15 cellular contexts compared by ENCODE assay signal in genomic region chr22:23280356-23281052, GRCh38.
DNase-seq lines count a peak whose midpoint lies in the region; ATAC-seq and TF ChIP-seq lines count a peak whose summit lies in the region.
"Had no signal": no experiment of that assay in that cellular context is flagged by ENCODE, and none has a peak within 500 bp of the region (broad histone marks: within the 10 kb centered on the region; RNA-seq: fewer than 3 reads in every experiment).

No MANE protein-coding gene starts in this region.

- no peak overlapping the region for H3K4me3 Mint-ChIP-seq in natural killer cell
- H3K4me3 Mint-ChIP-seq: HFFc6, nephron had no signal

- peak overlapping the region in 3 of 11 experiments; percentile 20 to 45 (median 34); a peak in 1 of 22 replicates for H3K27ac ChIP-seq in BLaER1 treated with 17β-estradiol and CSF1 and Interleukin-3, amounts not matched to agents 10 nM and 100 nM
- H3K27ac ChIP-seq in OCI-LY1 (ENCODE audit: low read depth, low read length, poor library complexity, severe bottlenecking) (peak overlapping the region; percentile 87), coronary artery (peak overlapping the region; percentile 81 to 92), right lobe of liver (no peak overlapping the region)

- H3F3A ChIP-seq in OCI-LY1 (ENCODE audit: insufficient read depth, low read length), result no peaks in the 10 kb centered on the region

- H3K4me1 ChIP-seq in BLaER1 treated with 17β-estradiol and CSF1 and Interleukin-3, amounts not matched to agents 10 nM and 100 nM, result peaks cover 28 to 70% (median 67%) of the 10 kb centered on the region in 10 experiments
- H3K4me1 ChIP-seq in OCI-LY1 (ENCODE audit: insufficient read depth, low read length, severe bottlenecking), result peaks cover 29% of the 10 kb centered on the region
- peaks cover 0 to 19% (median 3%) of the 10 kb centered on the region in 4 donors for H3K4me1 ChIP-seq in right lobe of liver

- H3K9me3 ChIP-seq in BLaER1 treated with 17β-estradiol and CSF1 and Interleukin-3, amounts not matched to agents 10 nM and 100 nM (replicated peaks in 1 of 11), result no peaks in the 10 kb centered on the region
- H3K9me3 ChIP-seq in OCI-LY1 (ENCODE audit: low read length) (no peaks in the 10 kb centered on the region), right lobe of liver (no peaks in the 10 kb centered on the region)
- H3K9me3 ChIP-seq: SK-N-SH had no signal

- no peak for TF ChIP-seq POLR2A in right lobe of liver (IDR thresholded peaks at IDR 0.05)

- no peaks in the 10 kb centered on the region for H3K79me2 ChIP-seq in OCI-LY1 (ENCODE audit: insufficient read depth, low read length)

- no peak overlapping the region for H3K4me3 ChIP-seq in BLaER1 treated with 17β-estradiol and CSF1 and Interleukin-3, amounts not matched to agents 10 nM and 100 nM
- no peak overlapping the region for H3K4me3 ChIP-seq in OCI-LY1 (ENCODE audit: low read depth, low read length, poor library complexity, severe bottlenecking)
- H3K4me3 ChIP-seq in coronary artery, result no peak overlapping the region
- no peak overlapping the region for H3K4me3 ChIP-seq in right lobe of liver

- DNase-seq in coronary artery (ENCODE audit: low spot score) (no peak), natural killer cell (no peak), AG08396 (ENCODE audit: low spot score) (no peak), right lobe of liver (no peak)
- DNase-seq: HFFc6, islet precursor cell, NCI-H1105, NCI-H345, SK-N-SH had no signal

- intact Hi-C loops in natural killer cell (cut with micrococcal nuclease), result loop anchor here (1.0 to 5.0 kb wide), 2 partner anchors 102 to 323 kb away; no protein-coding TSS in a partner anchor
- intact Hi-C loops in right lobe of liver (cut with DNase I), result loop anchor here in 1 of 2 donors (5.0 kb wide), 1 partner anchor 103 kb away; no protein-coding TSS in a partner anchor

- no peaks in the 10 kb centered on the region for H3K9me2 ChIP-seq in OCI-LY1 (ENCODE audit: low read depth, low read length)
- H3K9me2 ChIP-seq: SK-N-SH had no signal

- no peak overlapping the region for H2AFZ ChIP-seq in OCI-LY1 (ENCODE audit: low read length)

- H3K27me3 Mint-ChIP-seq in natural killer cell (ENCODE audit: low read depth in 2 of 2), result no peaks in the 10 kb centered on the region

- peak overlapping the region in 9 of 11 experiments; percentile 65 to 79 (median 70); a peak in 15 of 22 replicates for H3K4me2 ChIP-seq in BLaER1 treated with 17β-estradiol and CSF1 and Interleukin-3, amounts not matched to agents 10 nM and 100 nM
- no peak overlapping the region; the same call in 1 of the 2 replicates for H3K4me2 ChIP-seq in OCI-LY1 (ENCODE audit: low read length)

- peak overlapping the region; percentile 82 to 87 for H3K27ac Mint-ChIP-seq in natural killer cell
- H3K27ac Mint-ChIP-seq: nephron had no signal

- peaks cover 39 to 94% (median 79%) of the 10 kb centered on the region in 11 experiments for H3K36me3 ChIP-seq in BLaER1 treated with 17β-estradiol and CSF1 and Interleukin-3, amounts not matched to agents 10 nM and 100 nM
- H3K36me3 ChIP-seq in OCI-LY1 (ENCODE audit: insufficient read depth, low read length) (peaks cover 90% of the 10 kb centered on the region), right lobe of liver (peaks cover 0 to 8% (median 0%) of the 10 kb centered on the region in 4 donors)

- peak overlapping the region in 7 of 11 experiments; percentile 8 to 52 (median 30); a peak in 9 of 22 replicates for H3K9ac ChIP-seq in BLaER1 treated with 17β-estradiol and CSF1 and Interleukin-3, amounts not matched to agents 10 nM and 100 nM
- H3K9ac ChIP-seq in OCI-LY1 (ENCODE audit: low read length), result peak overlapping the region; percentile 61; the same call in 1 of the 2 replicates
- H3K9ac ChIP-seq: SK-N-SH had no signal

- H4K20me1 ChIP-seq in BLaER1 treated with 17β-estradiol and CSF1 and Interleukin-3, amounts not matched to agents 10 nM and 100 nM, result peaks cover 5 to 91% (median 66%) of the 10 kb centered on the region in 11 experiments; a peak in 20 of 22 replicates
- no peaks in the 10 kb centered on the region for H4K20me1 ChIP-seq in OCI-LY1 (ENCODE audit: insufficient read depth, low read length)

- H3K4me1 Mint-ChIP-seq in natural killer cell, result peaks cover 32 to 52% of the 10 kb centered on the region in 2 donors
- H3K4me1 Mint-ChIP-seq: nephron had no signal

- WGBS in right lobe of liver (ENCODE audit: insufficient coverage, low coverage, low lambda C conversion rate, missing lambda C conversion rate), result 60% methylated on average over 1 of the region's 13 CpGs

- TF ChIP-seq CTCF in OCI-LY1 (IDR thresholded peaks at IDR 0.05; ENCODE audit: low read length) (no peak), coronary artery (IDR thresholded peaks at IDR 0.05) (no peak), natural killer cell (IDR thresholded peaks at IDR 0.05) (no peak), right lobe of liver (IDR thresholded peaks at IDR 0.05) (no peak)

- H3K9me3 Mint-ChIP-seq in natural killer cell, result no peaks in the 10 kb centered on the region
- H3K9me3 Mint-ChIP-seq: HFFc6, nephron had no signal

- ATAC-seq in natural killer cell (no peak), HG03432 (IDR thresholded peaks at IDR 0.05; ENCODE audit: unreplicated experiment) (no peak), GM21717 (IDR thresholded peaks at IDR 0.05; ENCODE audit: unreplicated experiment) (no peak), right lobe of liver (no peak)

- no peaks in the 10 kb centered on the region for H3K27me3 ChIP-seq in BLaER1 treated with 17β-estradiol and CSF1 and Interleukin-3, amounts not matched to agents 10 nM and 100 nM
- no peaks in the 10 kb centered on the region for H3K27me3 ChIP-seq in OCI-LY1 (ENCODE audit: insufficient read depth, low read length)
- H3K27me3 ChIP-seq in right lobe of liver, result no peaks in the 10 kb centered on the region
- H3K27me3 ChIP-seq: foreskin keratinocyte had no signal

- no peaks in the 10 kb centered on the region for H3K36me3 Mint-ChIP-seq in natural killer cell

Comparison
In these comparisons a context has a peak if more than half of its experiments do, and no peak if none do; other contexts are left out.
1. H3K27ac ChIP-seq: peak in OCI-LY1 (single experiment) and coronary artery (2 of 2); none in right lobe of liver (0 of 3).